In the genomic region with DNA sequence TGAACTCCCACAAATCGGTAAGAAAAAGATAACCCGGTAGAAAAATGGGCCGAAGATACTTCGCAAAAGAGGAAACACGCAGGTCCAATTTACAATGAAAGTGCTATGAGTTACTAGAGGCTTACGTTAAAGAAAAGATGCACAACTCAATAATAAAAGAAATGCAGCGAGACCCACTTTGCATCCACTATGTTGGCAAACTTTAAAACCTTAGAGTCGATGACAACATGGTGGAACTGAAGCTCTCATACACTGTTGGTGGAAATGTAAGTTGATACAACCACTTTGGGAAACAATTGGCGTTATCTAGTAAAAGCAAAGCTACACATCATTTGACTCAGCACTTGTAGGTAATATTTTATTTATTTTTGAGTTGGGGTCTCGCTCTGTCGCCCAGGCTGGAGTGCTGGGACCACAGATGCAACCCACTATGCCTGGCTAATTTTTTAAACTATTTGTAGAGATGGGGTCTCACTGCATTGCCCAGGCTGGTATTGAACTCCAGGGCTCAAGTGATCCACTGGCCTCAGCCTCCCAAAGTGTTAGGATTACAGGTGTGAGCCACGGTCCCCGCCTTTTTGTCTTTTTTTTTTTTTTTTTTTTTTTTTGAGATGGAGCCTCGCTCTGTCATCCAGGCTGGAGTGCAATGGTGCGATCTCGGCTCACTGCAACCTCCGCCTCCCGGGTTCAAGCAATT, we compare ENCODE assay signal across 8 cellular contexts. TPM values are rescaled to one million over a fixed set of nuclear protein-coding genes. Genes with fewer than 3 reads are reported as not detected.
DNase-seq lines count a peak whose midpoint lies in the region; ATAC-seq, FAIRE-seq and TF ChIP-seq lines count a peak whose summit lies in the region.

No MANE protein-coding gene starts in this region.

- H3K79me2 ChIP-seq in GM23248 (ENCODE audit: insufficient read depth), result peaks cover 48% of the 10 kb centered on the region

- peak overlapping the region; percentile 99 for H2AFZ ChIP-seq in GM23248

- no peak for FAIRE-seq in GM19239 (lab: Jason Lieb, UNC)

- TF ChIP-seq CTCF in fibroblast of mammary gland (conservative IDR thresholded peaks at IDR 0.05; ENCODE audit: control insufficient read depth, insufficient read depth, low read depth, low read length), result no peak
- TF ChIP-seq CTCF in sigmoid colon (IDR thresholded peaks at IDR 0.05), result no peak

- H3K4me2 ChIP-seq in GM23248 (ENCODE audit: unreplicated experiment), result peak overlapping the region; percentile 85

- TF ChIP-seq EP300 in sigmoid colon (IDR thresholded peaks at IDR 0.05), result no peak

- no peaks in the 10 kb centered on the region for H3K9me2 ChIP-seq in GM23248 (ENCODE audit: insufficient read depth)

- peaks cover 14% of the 10 kb centered on the region for H3K4me1 ChIP-seq in GM23248 (ENCODE audit: insufficient read depth)
- H3K4me1 ChIP-seq in SJSA1 (replicated peaks), result peaks cover 13% of the 10 kb centered on the region
- peaks cover 0 to 21% (median 13%) of the 10 kb centered on the region in 4 donors for H3K4me1 ChIP-seq in sigmoid colon

- H3K27me3 ChIP-seq in GM23248 (replicated peaks; ENCODE audit: insufficient read depth), result no peaks in the 10 kb centered on the region
- no peaks in the 10 kb centered on the region for H3K27me3 ChIP-seq in SJSA1 (replicated peaks)
- H3K27me3 ChIP-seq in sigmoid colon, result no peaks in the 10 kb centered on the region

- peak overlapping the region; percentile 97 for H3K9ac ChIP-seq in GM23248

- H3K36me3 ChIP-seq in GM23248 (ENCODE audit: low read depth), result peaks cover under 1% of the 10 kb centered on the region; the same call in 1 of the 2 replicates
- peaks cover 22% of the 10 kb centered on the region for H3K36me3 ChIP-seq in SJSA1
- H3K36me3 ChIP-seq in sigmoid colon, result peaks cover 0 to 22% (median 5%) of the 10 kb centered on the region in 4 donors

- DNase-seq in GM23248 (no peak), SJSA1 (ENCODE audit: low read depth in 1 of 2, low spot score in 2 of 2) (no peak), fibroblast of mammary gland (ENCODE audit: low read depth) (no peak), sigmoid colon (no peak), GM19239 (ENCODE audit: insufficient read length, low spot score) (no peak), GOT3 (lab: John Stamatoyannopoulos, UW) (no peak)
- no peak for DNase-seq in stimulated activated naive CD4-positive, alpha-beta T cell (lab: John Stamatoyannopoulos, UW)

- TF ChIP-seq POLR2A in sigmoid colon (IDR thresholded peaks at IDR 0.05), result no peak

- 0 out of 2 replicates have a peak, but pooled peaks cover 4% of the 10 kb centered on the region for H3F3A ChIP-seq in GM23248 (ENCODE audit: insufficient read depth)

- no peaks in the 10 kb centered on the region for H4K20me1 ChIP-seq in GM23248 (ENCODE audit: insufficient read depth)

- H3K4me3 ChIP-seq in GM23248 (peak overlapping the region; percentile 94), SJSA1 (peak overlapping the region; percentile 78), fibroblast of mammary gland (ENCODE audit: control insufficient read depth, low read depth, low read length) (peak overlapping the region; percentile 83), sigmoid colon (peak overlapping the region; percentile 84 to 94 (median 88))

- H3K27ac ChIP-seq in GM23248 (peak overlapping the region; percentile 78), SJSA1 (peak overlapping the region; percentile 63), sigmoid colon (peak overlapping the region; percentile 79 to 84 (median 82))

- intact Hi-C loops in sigmoid colon (cut with DNase I), result no loop called here

- in situ Hi-C loops in GM23248 (cut with MboI), result no loop called here

- ATAC-seq in HG03565 (IDR thresholded peaks at IDR 0.05; ENCODE audit: unreplicated experiment), result no peak

- 58 to 70% methylated on average over 13 to 18 of the region's 18 CpGs for WGBS in GM23248 (ENCODE audit: low coverage in 1 of 2, low lambda C conversion rate in 2 of 2, missing lambda C conversion rate in 2 of 2), 2 experiments
- WGBS in sigmoid colon, 2 donors, result 65 to 72% methylated on average over 18 of the region's 18 CpGs

- no peaks in the 10 kb centered on the region for H3K9me3 ChIP-seq in GM23248 (ENCODE audit: low read depth)
- peaks cover 8% of the 10 kb centered on the region for H3K9me3 ChIP-seq in SJSA1 (replicated peaks)
- H3K9me3 ChIP-seq in sigmoid colon, result no peaks in the 10 kb centered on the region

RNA-seq across cellular contexts. Expression of gene GPATCH3, which starts 0.7 kb away (rescaled TPM):
- total RNA-seq in GM23248 (2014; rRNA removed; shearing (Covaris generic)), result 6.3 and 6.8 TPM in 2 replicates
- polyA plus RNA-seq in GM23248 (2016; fragmentation: Nextera tagmentation; extraction: Ambion mirVana), result 9.3 and 10.8 TPM in 2 replicates
- 4.8 and 7.8 TPM in 2 replicates for total RNA-seq in SJSA1 (2014; rRNA removed; shearing (Covaris generic))
- total RNA-seq in sigmoid colon, result 1 to 10 TPM; 6.6 to 9.7 (median 7.5) TPM
- polyA plus RNA-seq in sigmoid colon, result 10 to 100 TPM; 12.0 to 14.3 (median 12.8) TPM

RNA-seq across cellular contexts. Expression of gene GPN2, which starts 10.9 kb away (rescaled TPM):
- 11.9 and 12.1 TPM in 2 replicates for total RNA-seq in GM23248 (2014; rRNA removed; shearing (Covaris generic))
- 26.3 and 27.9 TPM in 2 replicates for polyA plus RNA-seq in GM23248 (2016; fragmentation: Nextera tagmentation; extraction: Ambion mirVana)
- total RNA-seq in SJSA1 (2014; rRNA removed; shearing (Covaris generic)), result 8.5 and 11.9 TPM in 2 replicates
- 10 to 100 TPM in 1 of 4 donors, 1 to 10 TPM in 3; 7.4 to 11.0 (median 9.8) TPM for total RNA-seq in sigmoid colon
- polyA plus RNA-seq in sigmoid colon, result 10 to 100 TPM; 12.0 to 18.6 (median 18.5) TPM

RNA-seq across cellular contexts. Expression of gene NR0B2, which starts 12.8 kb away (rescaled TPM):
- total RNA-seq in GM23248 (2014; rRNA removed; shearing (Covaris generic)), result not detected in 2 replicates
- polyA plus RNA-seq in GM23248 (2016; fragmentation: Nextera tagmentation; extraction: Ambion mirVana) (not detected in 2 replicates), sigmoid colon (under 1 TPM in 1 of 3 donors, not detected in 2; 0.82 TPM)
- not detected in 2 replicates for total RNA-seq in SJSA1 (2014; rRNA removed; shearing (Covaris generic))
- total RNA-seq in sigmoid colon, result not detected

RNA-seq across cellular contexts. Expression of gene NUDC, which starts 20.6 kb away (rescaled TPM):
- 34.9 and 50.0 TPM in 2 replicates for total RNA-seq in GM23248 (2014; rRNA removed; shearing (Covaris generic))
- polyA plus RNA-seq in GM23248 (2016; fragmentation: Nextera tagmentation; extraction: Ambion mirVana), result 117 and 118 TPM in 2 replicates
- total RNA-seq in SJSA1 (2014; rRNA removed; shearing (Covaris generic)), result 97.9 and 112 TPM in 2 replicates
- total RNA-seq in sigmoid colon, result 10 to 100 TPM; 51.9 to 82.1 (median 59.9) TPM
- 10 to 100 TPM; 28.4 to 67.6 (median 38.4) TPM for polyA plus RNA-seq in sigmoid colon

RNA-seq across cellular contexts. Expression of gene SFN, which starts 38.0 kb away (rescaled TPM):
- not detected in 2 replicates for total RNA-seq in GM23248 (2014; rRNA removed; shearing (Covaris generic))
- polyA plus RNA-seq in GM23248 (2016; fragmentation: Nextera tagmentation; extraction: Ambion mirVana) (not detected in 2 replicates), sigmoid colon (100 to 1,000 TPM; 209 to 729 (median 212) TPM)
- 0.47 TPM in 1 of 2 replicates, not detected in the other for total RNA-seq in SJSA1 (2014; rRNA removed; shearing (Covaris generic))
- 1 to 10 TPM in 2 of 4 donors, not detected in 2; 1.1 to 2.2 TPM for total RNA-seq in sigmoid colon
